Comparison of ENCODE assay signal across 10 cellular contexts in genomic region chr3:43388909-43389308, GRCh38.
DNase-seq lines count a peak whose midpoint lies in the region; ATAC-seq, FAIRE-seq and TF ChIP-seq lines count a peak whose summit lies in the region.
"Had no signal": no experiment of that assay in that cellular context is flagged by ENCODE, and none has a peak within 500 bp of the region (broad histone marks: within the 10 kb centered on the region; RNA-seq: fewer than 3 reads in every experiment).

No MANE protein-coding gene starts in this region.

- H3K9me1 ChIP-seq in endothelial cell of umbilical vein (replicated peaks; ENCODE audit: control insufficient read depth, extremely low read depth, insufficient read depth, low read length): no peaks in the 10 kb centered on the region

- peak overlapping the region; percentile 23 for H3K4me3 Mint-ChIP-seq in CD8-positive, alpha-beta T cell
- H3K4me3 Mint-ChIP-seq in T-helper 1 cell treated with Interleukin-12 subunit alpha and Interleukin-12 subunit beta and Interleukin-4 antibody, amounts not matched to agents 30 μg/mL and 1 μg/mL, for 36 hours: peak overlapping the region; percentile 31

- H3K27me3 ChIP-seq in CD8-positive, alpha-beta T cell (ENCODE audit: insufficient read depth, low read length): no peaks in the 10 kb centered on the region
- no peaks in the 10 kb centered on the region for H3K27me3 ChIP-seq in endothelial cell of umbilical vein (ENCODE audit: control insufficient read depth in 2 of 2, insufficient read depth in 2 of 2, low read length in 2 of 2)
- no peaks in the 10 kb centered on the region for H3K27me3 ChIP-seq in parathyroid adenoma (ENCODE audit: control insufficient read depth, insufficient read depth, low read length)

- H3K79me2 ChIP-seq in endothelial cell of umbilical vein (ENCODE audit: control insufficient read depth, insufficient read depth, low read length) (peaks cover 13% of the 10 kb centered on the region), parathyroid adenoma (peaks cover 3% of the 10 kb centered on the region)

- POLR2A ChIA-PET in CD8-positive, alpha-beta T cell (lab: Charles Lee): interaction anchor here (0.6 to 3.1 kb wide), 19 partner anchors 8 to 238 kb away, joined by 3 to 11 read pairs (median 4); no protein-coding TSS in a partner anchor
- POLR2A ChIA-PET in endothelial cell of umbilical vein (lab: Charles Lee): interaction anchor here (0.9 to 1.7 kb wide), 7 partner anchors 11 to 227 kb away, joined by 3 to 8 read pairs (median 4); partner anchors contain the start of gene SNRK

- H3K4me3 ChIP-seq in CD8-positive, alpha-beta T cell (ENCODE audit: low read depth, low read length): no peak overlapping the region
- H3K4me3 ChIP-seq in endothelial cell of umbilical vein (replicated peaks in 1 of 3; ENCODE audit: insufficient read depth in 1 of 3, low read depth in 1 of 3, low read length in 3 of 3) (peak overlapping the region in 1 of 3 experiments; percentile 4), parathyroid adenoma (ENCODE audit: low read depth, low read length) (no peak overlapping the region)

- no peak for FAIRE-seq in endothelial cell of umbilical vein (lab: Jason Lieb, UNC)

- TSS peak; percentile 69 for BruUV-seq in endothelial cell of umbilical vein (replicated peaks; lab: Mats Ljungman, UMichigan)

- intact Hi-C loops in CD8-positive, alpha-beta T cell (cut with DNase I, micrococcal nuclease): loop anchor here (1.0 to 5.0 kb wide), 6 partner anchors 11 to 367 kb away; no protein-coding TSS in a partner anchor
- intact Hi-C loops in endothelial cell of umbilical vein (cut with micrococcal nuclease): loop anchor here (1.0 to 2.0 kb wide), 11 partner anchors 16 to 209 kb away; partner anchors contain the start of gene SNRK
- intact Hi-C loops in sciatic nerve (cut with DNase I): no loop called here

- ATAC-seq in CD8-positive, alpha-beta T cell: peak; percentile 7
- ATAC-seq in HG03571 (IDR thresholded peaks at IDR 0.05; ENCODE audit: unreplicated experiment): no peak
- no peak for ATAC-seq in sciatic nerve
- ATAC-seq: HCT116 had no signal

- peaks cover 32% of the 10 kb centered on the region for H3K4me1 ChIP-seq in CD8-positive, alpha-beta T cell (ENCODE audit: insufficient read depth, low read length)
- H3K4me1 ChIP-seq in endothelial cell of umbilical vein (ENCODE audit: control insufficient read depth, extremely low read depth, insufficient read depth, low read length) (peaks cover 65% of the 10 kb centered on the region), parathyroid adenoma (no peaks in the 10 kb centered on the region)

- H2AFZ ChIP-seq in endothelial cell of umbilical vein (ENCODE audit: low read depth, low read length) (no peak overlapping the region), parathyroid adenoma (no peak overlapping the region)

- TF ChIP-seq CTCF in CD8-positive, alpha-beta T cell (IDR thresholded peaks at IDR 0.05): no peak
- TF ChIP-seq CTCF in endothelial cell of umbilical vein (IDR thresholded peaks at IDR 0.05; ENCODE audit: extremely low read depth in 1 of 2, insufficient read depth in 1 of 2, low read depth in 1 of 2, low read length in 2 of 2) (no peak), parathyroid adenoma (IDR thresholded peaks at IDR 0.05) (no peak)

- H3K27ac Mint-ChIP-seq in CD8-positive, alpha-beta T cell: peak overlapping the region; percentile 92
- H3K27ac Mint-ChIP-seq in T-helper 1 cell treated with Interleukin-12 subunit alpha and Interleukin-12 subunit beta and Interleukin-4 antibody, amounts not matched to agents 30 μg/mL and 1 μg/mL, for 36 hours: peak overlapping the region; percentile 91

- CTCF ChIA-PET in CD8-positive, alpha-beta T cell (lab: Charles Lee): interaction anchor here (0.8 to 2.8 kb wide), 15 partner anchors 9 to 226 kb away, joined by 3 to 21 read pairs (median 3); partner anchors contain the start of gene SNRK
- CTCF ChIA-PET in endothelial cell of umbilical vein (lab: Charles Lee): interaction anchor here (0.8 to 3.4 kb wide), 24 partner anchors 9 to 810 kb away, joined by 3 to 56 read pairs (median 5); partner anchors contain the start of gene SNRK

- no peak for DNase-seq in CD8-positive, alpha-beta T cell
- no peak for DNase-seq in endothelial cell of umbilical vein (ENCODE audit: low read depth, low spot score)
- DNase-seq in stimulated activated CD4-positive, alpha-beta T cell treated with anti-CD3 and anti-CD28 coated beads, Interleukin-1b, Interleukin-23, amount 100 ng/mL, for 48 hours: no peak
- no peak for DNase-seq in sciatic nerve (ENCODE audit: low spot score)
- no peak for DNase-seq in NCI-H774 (lab: John Stamatoyannopoulos, UW)
- DNase-seq: NCI-H2081 treated with DMSO at 0.1 percent for 48 hours had no signal

- H3K9ac ChIP-seq in endothelial cell of umbilical vein (replicated peaks; ENCODE audit: extremely low read depth, insufficient read depth, low read length) (peak overlapping the region; percentile 91), parathyroid adenoma (no peak overlapping the region)

- H3K27me3 Mint-ChIP-seq in CD8-positive, alpha-beta T cell (ENCODE audit: low read depth): no peaks in the 10 kb centered on the region
- H3K27me3 Mint-ChIP-seq in T-helper 1 cell treated with Interleukin-12 subunit alpha and Interleukin-12 subunit beta and Interleukin-4 antibody, amounts not matched to agents 30 μg/mL and 1 μg/mL, for 36 hours (ENCODE audit: low read depth): peaks cover 20% of the 10 kb centered on the region

- no peaks in the 10 kb centered on the region for H3K9me3 ChIP-seq in CD8-positive, alpha-beta T cell (ENCODE audit: low read length)
- H3K9me3 ChIP-seq in endothelial cell of umbilical vein (replicated peaks; ENCODE audit: control insufficient read depth, insufficient read depth, low read length): no peaks in the 10 kb centered on the region
- no peaks in the 10 kb centered on the region for H3K9me3 ChIP-seq in parathyroid adenoma (ENCODE audit: control insufficient read depth, low read length)

- peak overlapping the region; percentile 58 for H3K4me2 ChIP-seq in endothelial cell of umbilical vein (ENCODE audit: insufficient read depth, low read length)
- H3K4me2 ChIP-seq in parathyroid adenoma (ENCODE audit: low read length): no peak overlapping the region

- peaks cover 2% of the 10 kb centered on the region for H3K9me3 Mint-ChIP-seq in CD8-positive, alpha-beta T cell
- peaks cover 16% of the 10 kb centered on the region for H3K9me3 Mint-ChIP-seq in T-helper 1 cell treated with Interleukin-12 subunit alpha and Interleukin-12 subunit beta and Interleukin-4 antibody, amounts not matched to agents 30 μg/mL and 1 μg/mL, for 36 hours

- H3K4me1 Mint-ChIP-seq in CD8-positive, alpha-beta T cell (ENCODE audit: low read depth): peaks cover 75% of the 10 kb centered on the region
- peaks cover 49% of the 10 kb centered on the region for H3K4me1 Mint-ChIP-seq in T-helper 1 cell treated with Interleukin-12 subunit alpha and Interleukin-12 subunit beta and Interleukin-4 antibody, amounts not matched to agents 30 μg/mL and 1 μg/mL, for 36 hours (ENCODE audit: low read depth)

- H3K36me3 Mint-ChIP-seq in CD8-positive, alpha-beta T cell: no peaks in the 10 kb centered on the region
- H3K36me3 Mint-ChIP-seq in T-helper 1 cell treated with Interleukin-12 subunit alpha and Interleukin-12 subunit beta and Interleukin-4 antibody, amounts not matched to agents 30 μg/mL and 1 μg/mL, for 36 hours (ENCODE audit: low read depth): peaks cover 13% of the 10 kb centered on the region

- no peaks in the 10 kb centered on the region for H4K20me1 ChIP-seq in endothelial cell of umbilical vein (replicated peaks; ENCODE audit: control insufficient read depth, extremely low read depth, insufficient read depth, low read length)

- peak overlapping the region; percentile 45 for H3K27ac ChIP-seq in CD8-positive, alpha-beta T cell (ENCODE audit: low read depth, low read length)
- peak overlapping the region; percentile 97 for H3K27ac ChIP-seq in endothelial cell of umbilical vein (ENCODE audit: insufficient read depth, low read depth, low read length)
- peak overlapping the region; percentile 75 for H3K27ac ChIP-seq in parathyroid adenoma

- no peaks in the 10 kb centered on the region for H3K36me3 ChIP-seq in CD8-positive, alpha-beta T cell (ENCODE audit: insufficient read depth, low read length)
- H3K36me3 ChIP-seq in endothelial cell of umbilical vein (ENCODE audit: control insufficient read depth in 2 of 2, extremely low read depth in 1 of 2, insufficient read depth in 2 of 2, low read length in 2 of 2) (no peaks in the 10 kb centered on the region), parathyroid adenoma (ENCODE audit: control insufficient read depth, insufficient read depth, low read length) (no peaks in the 10 kb centered on the region)

- dilution Hi-C loops in endothelial cell of umbilical vein (cut with MboI; ENCODE audit: extremely low pct_ligation_motif_present, low sequenced_read_pairs): loop anchor here (25.0 kb wide), 1 partner anchor 202 kb away; no protein-coding TSS in a partner anchor

- TF ChIP-seq POLR2A in endothelial cell of umbilical vein (IDR thresholded peaks at IDR 0.05; ENCODE audit: low read depth, low read length): no peak

TF ChIP-seq in endothelial cell of umbilical vein, 7 proteins besides CTCF, POLR2A, EP300 and RAD21:
- TF ChIP-seq JUN (IDR thresholded peaks at IDR 0.05; ENCODE audit: borderline replicate concordance, insufficient read depth, insufficient read length, low read depth) (no peak), MYC (IDR thresholded peaks at IDR 0.05; ENCODE audit: low read depth, low read length) (no peak), GATA2 (IDR thresholded peaks at IDR 0.05; ENCODE audit: insufficient read depth, insufficient read length, low read depth, low read length) (no peak), MAX (IDR thresholded peaks at IDR 0.05; ENCODE audit: insufficient read depth, insufficient read length) (no peak), FOS (IDR thresholded peaks at IDR 0.05; ENCODE audit: borderline replicate concordance, insufficient read depth, low read length) (no peak), POLR2AphosphoS5 (IDR thresholded peaks at IDR 0.05; ENCODE audit: insufficient read depth, low read depth, low read length) (no peak), EZH2 (IDR thresholded peaks at IDR 0.05; ENCODE audit: borderline replicate concordance, low read depth, low read length, severe bottlenecking) (no peak)
TF ChIP-seq in endothelial cell of umbilical vein: peak in this region for 0.

Comparison
In these comparisons a context has a peak if more than half of its experiments do, and no peak if none do; other contexts are left out.
1. H3K27ac ChIP-seq: peak in every context shown above with its lines; median percentile 97 in endothelial cell of umbilical vein; 75 in parathyroid adenoma; 45 in CD8-positive, alpha-beta T cell.